1 cellular context compared by ENCODE assay signal in genomic region chr2:10278029-10278762, GRCh38.
TF ChIP-seq lines count a peak whose summit lies in the region.

No MANE protein-coding gene starts in this region.

TF ChIP-seq in HepG2, 621 proteins besides CTCF, POLR2A, EP300 and RAD21 (continued from another document and continues in another):
- TF ChIP-seq ZNF382 (CRISPR knock-in tag; IDR thresholded peaks at IDR 0.05; ENCODE audit: borderline replicate concordance) (no peak), ZBTB3 (CRISPR knock-in tag; IDR thresholded peaks at IDR 0.05; ENCODE audit: borderline replicate concordance, low read depth) (peak; percentile 67; the same call in 1 of the 2 replicates), TIGD3 (CRISPR knock-in tag; IDR thresholded peaks at IDR 0.05; ENCODE audit: borderline replicate concordance) (no peak), TCF12 (IDR thresholded peaks at IDR 0.05) (no peak), TCF12 (CRISPR knock-in tag; IDR thresholded peaks at IDR 0.05) (peak; percentile 60; the same call in 1 of the 2 replicates), CBX2 (IDR thresholded peaks at IDR 0.05; ENCODE audit: low read depth, low read length) (no peak), CBX2 (CRISPR knock-in tag; IDR thresholded peaks at IDR 0.05; ENCODE audit: low read depth) (peak; percentile 57; the same call in 1 of the 2 replicates), ZNF891 (CRISPR knock-in tag; IDR thresholded peaks at IDR 0.05) (no peak), ZNF329 (CRISPR knock-in tag; IDR thresholded peaks at IDR 0.05; ENCODE audit: low read depth) (no peak), JUNB (CRISPR knock-in tag; IDR thresholded peaks at IDR 0.05; ENCODE audit: borderline replicate concordance) (no peak), MAZ (IDR thresholded peaks at IDR 0.05; ENCODE audit: borderline replicate concordance, low read depth, low read length) (no peak), MAZ (CRISPR knock-in tag; IDR thresholded peaks at IDR 0.05; ENCODE audit: low read depth) (no peak; the same call in 1 of the 2 replicates), ARID3A (IDR thresholded peaks at IDR 0.05; ENCODE audit: low read depth, low read length) (no peak), CBFB (CRISPR knock-in tag; IDR thresholded peaks at IDR 0.05) (peak; percentile 18; the same call in 1 of the 2 replicates), ZSCAN31 (CRISPR knock-in tag; IDR thresholded peaks at IDR 0.05; ENCODE audit: low read depth) (0 out of 2 replicates have a peak, but pooled peaks have one; percentile 51), UBTF (CRISPR knock-in tag; IDR thresholded peaks at IDR 0.05) (peak; percentile 63; the same call in 1 of the 2 replicates), GATAD2A (CRISPR knock-in tag; IDR thresholded peaks at IDR 0.05) (peak; percentile 53), ZNF253 (CRISPR knock-in tag; IDR thresholded peaks at IDR 0.05; ENCODE audit: borderline replicate concordance) (no peak), TMF1 (CRISPR knock-in tag; IDR thresholded peaks at IDR 0.05; ENCODE audit: low read depth) (0 out of 2 replicates have a peak, but pooled peaks have one; percentile 38), ZNF143 (CRISPR knock-in tag; IDR thresholded peaks at IDR 0.05) (peak; percentile 82), HMG20B (CRISPR knock-in tag; conservative IDR thresholded peaks at IDR 0.05) (no peak), ARID4A (CRISPR knock-in tag; IDR thresholded peaks at IDR 0.05; ENCODE audit: borderline replicate concordance) (peak; percentile 87), NFYC (CRISPR knock-in tag; IDR thresholded peaks at IDR 0.05) (peak; percentile 33), NCOA5 (CRISPR knock-in tag; IDR thresholded peaks at IDR 0.05) (no peak), HIVEP1 (CRISPR knock-in tag; IDR thresholded peaks at IDR 0.05) (peak; percentile 27; the same call in 1 of the 2 replicates), MLX (CRISPR knock-in tag; IDR thresholded peaks at IDR 0.05) (peak; percentile 72; the same call in 1 of the 2 replicates), TBP (CRISPR knock-in tag; IDR thresholded peaks at IDR 0.05) (no peak), ZNF652 (CRISPR knock-in tag; IDR thresholded peaks at IDR 0.05; ENCODE audit: borderline replicate concordance, low read depth) (no peak), ZNF773 (CRISPR knock-in tag; IDR thresholded peaks at IDR 0.05; ENCODE audit: borderline replicate concordance) (no peak), RFX3 (CRISPR knock-in tag; IDR thresholded peaks at IDR 0.05) (no peak), PRPF4 (IDR thresholded peaks at IDR 0.05; ENCODE audit: low read depth, low read length, poor library complexity, severe bottlenecking) (no peak)
- TF ChIP-seq, protein P1, sequence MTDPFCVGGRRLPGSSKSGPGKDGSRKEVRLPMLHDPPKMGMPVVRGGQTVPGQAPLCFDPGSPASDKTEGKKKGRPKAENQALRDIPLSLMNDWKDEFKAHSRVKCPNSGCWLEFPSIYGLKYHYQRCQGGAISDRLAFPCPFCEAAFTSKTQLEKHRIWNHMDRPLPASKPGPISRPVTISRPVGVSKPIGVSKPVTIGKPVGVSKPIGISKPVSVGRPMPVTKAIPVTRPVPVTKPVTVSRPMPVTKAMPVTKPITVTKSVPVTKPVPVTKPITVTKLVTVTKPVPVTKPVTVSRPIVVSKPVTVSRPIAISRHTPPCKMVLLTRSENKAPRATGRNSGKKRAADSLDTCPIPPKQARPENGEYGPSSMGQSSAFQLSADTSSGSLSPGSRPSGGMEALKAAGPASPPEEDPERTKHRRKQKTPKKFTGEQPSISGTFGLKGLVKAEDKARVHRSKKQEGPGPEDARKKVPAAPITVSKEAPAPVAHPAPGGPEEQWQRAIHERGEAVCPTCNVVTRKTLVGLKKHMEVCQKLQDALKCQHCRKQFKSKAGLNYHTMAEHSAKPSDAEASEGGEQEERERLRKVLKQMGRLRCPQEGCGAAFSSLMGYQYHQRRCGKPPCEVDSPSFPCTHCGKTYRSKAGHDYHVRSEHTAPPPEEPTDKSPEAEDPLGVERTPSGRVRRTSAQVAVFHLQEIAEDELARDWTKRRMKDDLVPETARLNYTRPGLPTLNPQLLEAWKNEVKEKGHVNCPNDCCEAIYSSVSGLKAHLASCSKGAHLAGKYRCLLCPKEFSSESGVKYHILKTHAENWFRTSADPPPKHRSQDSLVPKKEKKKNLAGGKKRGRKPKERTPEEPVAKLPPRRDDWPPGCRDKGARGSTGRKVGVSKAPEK (CRISPR knock-in tag; IDR thresholded peaks at IDR 0.05; ENCODE audit: borderline replicate concordance), result 0 out of 2 replicates have a peak, but pooled peaks have one; percentile 11
- TF ChIP-seq, protein P2, sequence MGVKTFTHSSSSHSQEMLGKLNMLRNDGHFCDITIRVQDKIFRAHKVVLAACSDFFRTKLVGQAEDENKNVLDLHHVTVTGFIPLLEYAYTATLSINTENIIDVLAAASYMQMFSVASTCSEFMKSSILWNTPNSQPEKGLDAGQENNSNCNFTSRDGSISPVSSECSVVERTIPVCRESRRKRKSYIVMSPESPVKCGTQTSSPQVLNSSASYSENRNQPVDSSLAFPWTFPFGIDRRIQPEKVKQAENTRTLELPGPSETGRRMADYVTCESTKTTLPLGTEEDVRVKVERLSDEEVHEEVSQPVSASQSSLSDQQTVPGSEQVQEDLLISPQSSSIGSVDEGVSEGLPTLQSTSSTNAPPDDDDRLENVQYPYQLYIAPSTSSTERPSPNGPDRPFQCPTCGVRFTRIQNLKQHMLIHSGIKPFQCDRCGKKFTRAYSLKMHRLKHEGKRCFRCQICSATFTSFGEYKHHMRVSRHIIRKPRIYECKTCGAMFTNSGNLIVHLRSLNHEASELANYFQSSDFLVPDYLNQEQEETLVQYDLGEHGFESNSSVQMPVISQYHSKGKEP (CRISPR knock-in tag; IDR thresholded peaks at IDR 0.05), result no peak
- TF ChIP-seq, protein P3, sequence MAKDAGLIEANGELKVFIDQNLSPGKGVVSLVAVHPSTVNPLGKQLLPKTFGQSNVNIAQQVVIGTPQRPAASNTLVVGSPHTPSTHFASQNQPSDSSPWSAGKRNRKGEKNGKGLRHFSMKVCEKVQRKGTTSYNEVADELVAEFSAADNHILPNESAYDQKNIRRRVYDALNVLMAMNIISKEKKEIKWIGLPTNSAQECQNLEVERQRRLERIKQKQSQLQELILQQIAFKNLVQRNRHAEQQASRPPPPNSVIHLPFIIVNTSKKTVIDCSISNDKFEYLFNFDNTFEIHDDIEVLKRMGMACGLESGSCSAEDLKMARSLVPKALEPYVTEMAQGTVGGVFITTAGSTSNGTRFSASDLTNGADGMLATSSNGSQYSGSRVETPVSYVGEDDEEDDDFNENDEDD (CRISPR knock-in tag; IDR thresholded peaks at IDR 0.05; ENCODE audit: borderline replicate concordance), result peak; percentile 87; the same call in 1 of the 2 replicates
- TF ChIP-seq, protein P4, sequence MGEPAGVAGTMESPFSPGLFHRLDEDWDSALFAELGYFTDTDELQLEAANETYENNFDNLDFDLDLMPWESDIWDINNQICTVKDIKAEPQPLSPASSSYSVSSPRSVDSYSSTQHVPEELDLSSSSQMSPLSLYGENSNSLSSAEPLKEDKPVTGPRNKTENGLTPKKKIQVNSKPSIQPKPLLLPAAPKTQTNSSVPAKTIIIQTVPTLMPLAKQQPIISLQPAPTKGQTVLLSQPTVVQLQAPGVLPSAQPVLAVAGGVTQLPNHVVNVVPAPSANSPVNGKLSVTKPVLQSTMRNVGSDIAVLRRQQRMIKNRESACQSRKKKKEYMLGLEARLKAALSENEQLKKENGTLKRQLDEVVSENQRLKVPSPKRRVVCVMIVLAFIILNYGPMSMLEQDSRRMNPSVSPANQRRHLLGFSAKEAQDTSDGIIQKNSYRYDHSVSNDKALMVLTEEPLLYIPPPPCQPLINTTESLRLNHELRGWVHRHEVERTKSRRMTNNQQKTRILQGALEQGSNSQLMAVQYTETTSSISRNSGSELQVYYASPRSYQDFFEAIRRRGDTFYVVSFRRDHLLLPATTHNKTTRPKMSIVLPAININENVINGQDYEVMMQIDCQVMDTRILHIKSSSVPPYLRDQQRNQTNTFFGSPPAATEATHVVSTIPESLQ (CRISPR knock-in tag; conservative IDR thresholded peaks at IDR 0.05), result no peak
- TF ChIP-seq, protein P5, sequence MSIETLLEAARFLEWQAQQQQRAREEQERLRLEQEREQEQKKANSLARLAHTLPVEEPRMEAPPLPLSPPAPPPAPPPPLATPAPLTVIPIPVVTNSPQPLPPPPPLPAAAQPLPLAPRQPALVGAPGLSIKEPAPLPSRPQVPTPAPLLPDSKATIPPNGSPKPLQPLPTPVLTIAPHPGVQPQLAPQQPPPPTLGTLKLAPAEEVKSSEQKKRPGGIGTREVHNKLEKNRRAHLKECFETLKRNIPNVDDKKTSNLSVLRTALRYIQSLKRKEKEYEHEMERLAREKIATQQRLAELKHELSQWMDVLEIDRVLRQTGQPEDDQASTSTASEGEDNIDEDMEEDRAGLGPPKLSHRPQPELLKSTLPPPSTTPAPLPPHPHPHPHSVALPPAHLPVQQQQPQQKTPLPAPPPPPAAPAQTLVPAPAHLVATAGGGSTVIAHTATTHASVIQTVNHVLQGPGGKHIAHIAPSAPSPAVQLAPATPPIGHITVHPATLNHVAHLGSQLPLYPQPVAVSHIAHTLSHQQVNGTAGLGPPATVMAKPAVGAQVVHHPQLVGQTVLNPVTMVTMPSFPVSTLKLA (IDR thresholded peaks at IDR 0.05), result peak; percentile 91
- TF ChIP-seq, protein P6, sequence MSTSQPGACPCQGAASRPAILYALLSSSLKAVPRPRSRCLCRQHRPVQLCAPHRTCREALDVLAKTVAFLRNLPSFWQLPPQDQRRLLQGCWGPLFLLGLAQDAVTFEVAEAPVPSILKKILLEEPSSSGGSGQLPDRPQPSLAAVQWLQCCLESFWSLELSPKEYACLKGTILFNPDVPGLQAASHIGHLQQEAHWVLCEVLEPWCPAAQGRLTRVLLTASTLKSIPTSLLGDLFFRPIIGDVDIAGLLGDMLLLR (CRISPR knock-in tag; IDR thresholded peaks at IDR 0.05), result peak; percentile 73
